Comparison of ENCODE assay signal across 18 cellular contexts in the genomic region with DNA sequence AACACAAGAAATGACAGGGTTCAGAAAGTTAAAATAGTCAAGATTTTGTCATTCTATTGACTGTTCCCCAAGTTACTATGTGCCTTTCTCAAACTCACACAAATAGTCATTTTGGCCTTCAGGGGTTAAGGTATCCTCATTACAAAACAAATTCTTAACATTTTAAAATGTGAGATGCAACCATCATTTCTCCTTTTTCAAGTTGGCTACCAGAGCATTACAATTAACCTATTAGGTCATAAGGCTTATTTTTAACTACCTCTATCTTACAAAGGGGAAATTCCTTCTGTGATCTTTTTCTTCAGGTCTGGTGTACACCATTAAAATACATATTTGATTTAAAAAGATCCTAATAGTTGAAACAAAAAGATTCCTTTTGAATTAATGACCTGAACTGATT.
A peak's percentile ranks its signal among the peaks of the same experiment; 100 is the strongest.
DNase-seq lines count a peak whose midpoint lies in the region; ATAC-seq, FAIRE-seq and TF ChIP-seq lines count a peak whose summit lies in the region.
"Had no signal": no experiment of that assay in that cellular context is flagged by ENCODE, and none has a peak within 500 bp of the region (broad histone marks: within the 10 kb centered on the region; RNA-seq: fewer than 3 reads in every experiment).

No MANE protein-coding gene starts in this region.

- H3K4me1 ChIP-seq in OCI-LY3 (ENCODE audit: low read length): peaks cover 54% of the 10 kb centered on the region

- H2AFZ ChIP-seq in OCI-LY3 (ENCODE audit: low read depth, low read length): no peak overlapping the region
- H2AFZ ChIP-seq: GM23248 had no signal

- H3K4me3 ChIP-seq in OCI-LY3 (ENCODE audit: low read length): no peak overlapping the region
- H3K4me3 ChIP-seq: GM23248, lung had no signal

- peaks cover 70% of the 10 kb centered on the region for H3K36me3 ChIP-seq in OCI-LY3 (replicated peaks; ENCODE audit: low read depth, low read length)

- no peak for DNase-seq in activated CD4-positive, alpha-beta T cell treated with anti-CD3 and anti-CD28 coated beads, Interleukin-2, amount 10 ng/mL, durations not matched to agents 24 days and 14 days
- DNase-seq in activated CD4-positive, alpha-beta T cell treated with anti-CD3 and anti-CD28 coated beads for 1 hour: no peak
- DNase-seq in GM18507 (ENCODE audit: extremely low spot score, insufficient read length, low read depth) (no peak), memory B cell (ENCODE audit: low spot score in 2 of 2) (peak in 1 of 2 donors; percentile 38), D341Med (ENCODE audit: low spot score) (no peak), NCI-H524 (lab: John Stamatoyannopoulos, UW) (no peak)
- DNase-seq: activated CD4-positive, alpha-beta T cell treated with anti-CD3 and anti-CD28 coated beads for 4 hours; activated effector memory CD4-positive, alpha-beta T cell treated with Interleukin-2 at 50 U/mL for 16 hours; effector memory CD4-positive, alpha-beta T cell; GM23248; Kasumi-1; NCI-H446 treated with DMSO at 0.1 percent for 48 hours; stimulated activated naive CD4-positive, alpha-beta T cell had no signal

- ATAC-seq in memory B cell (ENCODE audit: low read depth) (peak; percentile 76), HG02870 (IDR thresholded peaks at IDR 0.05; ENCODE audit: unreplicated experiment) (no peak)

- no peaks in the 10 kb centered on the region for H3K27me3 Mint-ChIP-seq in activated CD4-positive, alpha-beta T cell treated with anti-CD3 and anti-CD28 coated beads, Interleukin-2, amount 10 ng/mL, durations not matched to agents 24 days and 14 days
- no peaks in the 10 kb centered on the region for H3K27me3 Mint-ChIP-seq in memory B cell

- peaks cover 49% of the 10 kb centered on the region for H3K4me1 Mint-ChIP-seq in activated CD4-positive, alpha-beta T cell treated with anti-CD3 and anti-CD28 coated beads, Interleukin-2, amount 10 ng/mL, durations not matched to agents 24 days and 14 days
- peaks cover 33% of the 10 kb centered on the region for H3K4me1 Mint-ChIP-seq in memory B cell

- no peaks in the 10 kb centered on the region for H3K9me3 ChIP-seq in OCI-LY3 (ENCODE audit: insufficient read depth, low read length)

- peak overlapping the region; percentile 32 for H3K4me2 ChIP-seq in OCI-LY3 (ENCODE audit: low read length)

- peaks cover 54% of the 10 kb centered on the region for H3K79me2 ChIP-seq in OCI-LY3 (ENCODE audit: low read length)

- no peaks in the 10 kb centered on the region for H3K9me3 Mint-ChIP-seq in activated CD4-positive, alpha-beta T cell treated with anti-CD3 and anti-CD28 coated beads, Interleukin-2, amount 10 ng/mL, durations not matched to agents 24 days and 14 days
- H3K9me3 Mint-ChIP-seq in memory B cell: no peaks in the 10 kb centered on the region

- FAIRE-seq in GM18507 (lab: Jason Lieb, UNC): peak; percentile 62
- FAIRE-seq: urothelium cell line had no signal

- H3K9ac ChIP-seq in OCI-LY3 (ENCODE audit: low read length): no peak overlapping the region
- H3K9ac ChIP-seq: GM23248 had no signal

- no peak for TF ChIP-seq CTCF in OCI-LY3 (IDR thresholded peaks at IDR 0.05; ENCODE audit: low read depth, low read length)

- peak overlapping the region; percentile 47 for H3K27ac ChIP-seq in OCI-LY3 (ENCODE audit: low read length)
- H3K27ac ChIP-seq: GM23248, HL-60 had no signal

- intact Hi-C loops in activated CD4-positive, alpha-beta T cell treated with anti-CD3 and anti-CD28 coated beads, Interleukin-2, amount 10 ng/mL, durations not matched to agents 24 days and 14 days (cut with micrococcal nuclease): no loop called here

- H3K27me3 ChIP-seq in OCI-LY3 (ENCODE audit: low read depth, low read length): no peaks in the 10 kb centered on the region

- H3K36me3 Mint-ChIP-seq in activated CD4-positive, alpha-beta T cell treated with anti-CD3 and anti-CD28 coated beads, Interleukin-2, amount 10 ng/mL, durations not matched to agents 24 days and 14 days (ENCODE audit: low read depth): peaks cover 76% of the 10 kb centered on the region
- H3K36me3 Mint-ChIP-seq in memory B cell: peaks cover 29% of the 10 kb centered on the region

- peak overlapping the region; percentile 25 for H3K27ac Mint-ChIP-seq in activated CD4-positive, alpha-beta T cell treated with anti-CD3 and anti-CD28 coated beads, Interleukin-2, amount 10 ng/mL, durations not matched to agents 24 days and 14 days
- peak overlapping the region; percentile 97 for H3K27ac Mint-ChIP-seq in memory B cell

- peaks cover 30% of the 10 kb centered on the region for H4K20me1 ChIP-seq in OCI-LY3 (ENCODE audit: insufficient read depth, low read length)

- H3K4me3 Mint-ChIP-seq in activated CD4-positive, alpha-beta T cell treated with anti-CD3 and anti-CD28 coated beads, Interleukin-2, amount 10 ng/mL, durations not matched to agents 24 days and 14 days: no peak overlapping the region
- peak overlapping the region; percentile 63 for H3K4me3 Mint-ChIP-seq in memory B cell
